In the genomic region with DNA sequence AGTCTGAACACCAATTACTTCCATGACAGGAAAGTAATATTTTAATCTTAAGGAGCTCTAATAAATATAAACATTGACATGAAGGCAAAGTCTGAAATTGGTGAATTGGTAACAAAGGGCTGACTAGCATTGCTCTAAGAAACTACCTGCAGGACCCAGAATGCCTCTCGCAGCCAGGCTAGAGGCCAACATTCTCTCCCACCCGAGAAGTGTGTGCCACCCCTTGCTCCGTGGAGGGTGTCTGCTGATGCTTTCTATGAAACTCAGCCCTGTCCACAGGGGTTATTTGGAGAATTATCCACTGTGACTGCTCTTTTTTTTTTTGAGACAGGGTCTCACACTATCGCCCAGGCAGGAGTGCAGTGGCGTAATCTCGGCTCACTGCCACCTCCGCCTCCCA, we compare ENCODE assay signal across 19 cellular contexts.
A peak's percentile ranks its signal among the peaks of the same experiment; 100 is the strongest.
DNase-seq lines count a peak whose midpoint lies in the region; ATAC-seq and TF ChIP-seq lines count a peak whose summit lies in the region.
"Had no signal": no experiment of that assay in that cellular context is flagged by ENCODE, and none has a peak within 500 bp of the region (broad histone marks: within the 10 kb centered on the region; RNA-seq: fewer than 3 reads in every experiment).

No MANE protein-coding gene starts in this region.

- no peak for DNase-seq in activated CD4-positive, alpha-beta T cell treated with anti-CD3 and anti-CD28 coated beads, Interleukin-2, amount 10 ng/mL, durations not matched to agents 7 days and 5 days
- no peak for DNase-seq in activated CD4-positive, alpha-beta T cell treated with anti-CD3 and anti-CD28 coated beads for 4 hours
- DNase-seq in CD4-positive, alpha-beta T cell, result no peak
- no peak for DNase-seq in T-helper 17 cell
- DNase-seq in prostate gland (ENCODE audit: low spot score), result no peak
- DNase-seq: CD4-positive, CD25-positive, alpha-beta regulatory T cell; CD8-positive, alpha-beta memory T cell; DMS 273 treated with DMSO at 0.1 percent for 48 hours; DMS79; GF-D8; H9 had no signal

- H3K36me3 ChIP-seq in thymus (ENCODE audit: control insufficient read depth, insufficient read depth), result peaks cover 34% of the 10 kb centered on the region
- H3K36me3 ChIP-seq in prostate gland, result no peaks in the 10 kb centered on the region
- H3K36me3 ChIP-seq: BLaER1 had no signal

- no peaks in the 10 kb centered on the region for H3K27me3 Mint-ChIP-seq in activated CD4-positive, alpha-beta T cell treated with anti-CD3 and anti-CD28 coated beads, Interleukin-2, amount 10 ng/mL, durations not matched to agents 7 days and 5 days
- no peaks in the 10 kb centered on the region for H3K27me3 Mint-ChIP-seq in CD4-positive, alpha-beta T cell
- no peaks in the 10 kb centered on the region for H3K27me3 Mint-ChIP-seq in T-helper 17 cell
- H3K27me3 Mint-ChIP-seq: B cell; CD4-positive, CD25-positive, alpha-beta regulatory T cell; CD8-positive, alpha-beta memory T cell had no signal

- no peaks in the 10 kb centered on the region for H3K27me3 ChIP-seq in CD4-positive, alpha-beta T cell (ENCODE audit: control insufficient read depth, insufficient read depth, low read length)
- no peaks in the 10 kb centered on the region for H3K27me3 ChIP-seq in thymus (ENCODE audit: control insufficient read depth, insufficient read depth)
- H3K27me3 ChIP-seq in prostate gland (replicated peaks; ENCODE audit: insufficient read depth), result no peaks in the 10 kb centered on the region
- H3K27me3 ChIP-seq: BLaER1 had no signal

- peaks cover 43% of the 10 kb centered on the region for H3K36me3 Mint-ChIP-seq in activated CD4-positive, alpha-beta T cell treated with anti-CD3 and anti-CD28 coated beads, Interleukin-2, amount 10 ng/mL, durations not matched to agents 7 days and 5 days (ENCODE audit: low read depth)
- H3K36me3 Mint-ChIP-seq in CD4-positive, alpha-beta T cell (ENCODE audit: low read depth), result peaks cover 73% of the 10 kb centered on the region
- peaks cover 6% of the 10 kb centered on the region for H3K36me3 Mint-ChIP-seq in T-helper 17 cell (ENCODE audit: low read depth)

- no peak overlapping the region for H3K4me3 Mint-ChIP-seq in activated CD4-positive, alpha-beta T cell treated with anti-CD3 and anti-CD28 coated beads, Interleukin-2, amount 10 ng/mL, durations not matched to agents 7 days and 5 days
- H3K4me3 Mint-ChIP-seq in CD4-positive, alpha-beta T cell, result no peak overlapping the region
- no peak overlapping the region for H3K4me3 Mint-ChIP-seq in T-helper 17 cell
- H3K4me3 Mint-ChIP-seq: B cell; CD4-positive, CD25-positive, alpha-beta regulatory T cell; CD8-positive, alpha-beta memory T cell; GM23338; H9 had no signal

- no peak for ATAC-seq in CD4-positive, alpha-beta T cell (ENCODE audit: poor library complexity)
- ATAC-seq in T-helper 17 cell, result no peak
- no peak for ATAC-seq in GM21619 (IDR thresholded peaks at IDR 0.05; ENCODE audit: unreplicated experiment)
- ATAC-seq: GM23338, HCT116 had no signal

- 98% methylated on average over 7 of the region's 7 CpGs for WGBS in thymus
- WGBS in prostate gland, result 96% methylated on average over 7 of the region's 7 CpGs

- no peaks in the 10 kb centered on the region for H3K9me3 Mint-ChIP-seq in activated CD4-positive, alpha-beta T cell treated with anti-CD3 and anti-CD28 coated beads, Interleukin-2, amount 10 ng/mL, durations not matched to agents 7 days and 5 days
- no peaks in the 10 kb centered on the region for H3K9me3 Mint-ChIP-seq in CD4-positive, alpha-beta T cell
- H3K9me3 Mint-ChIP-seq: CD4-positive, CD25-positive, alpha-beta regulatory T cell; CD8-positive, alpha-beta memory T cell; GM23338; H9 had no signal

- H3K4me1 ChIP-seq in thymus (ENCODE audit: control insufficient read depth, insufficient read depth, low read length), result no peaks in the 10 kb centered on the region
- H3K4me1 ChIP-seq in prostate gland (replicated peaks), result no peaks in the 10 kb centered on the region

- intact Hi-C loops in CD4-positive, alpha-beta T cell (cut with DNase I, micrococcal nuclease), result no loop called here
- intact Hi-C loops in prostate gland (cut with DNase I), result no loop called here

- H3K9me3 ChIP-seq in CD4-positive, alpha-beta T cell (ENCODE audit: control insufficient read depth, low read length), result no peaks in the 10 kb centered on the region
- H3K9me3 ChIP-seq in T-helper 17 cell (ENCODE audit: control insufficient read depth, low read length, poor library complexity, severe bottlenecking) (no peaks in the 10 kb centered on the region), thymus (ENCODE audit: control insufficient read depth) (no peaks in the 10 kb centered on the region), prostate gland (no peaks in the 10 kb centered on the region)
- H3K9me3 ChIP-seq: BLaER1 had no signal

- H3K4me1 Mint-ChIP-seq in activated CD4-positive, alpha-beta T cell treated with anti-CD3 and anti-CD28 coated beads, Interleukin-2, amount 10 ng/mL, durations not matched to agents 7 days and 5 days, result peaks cover 17% of the 10 kb centered on the region
- H3K4me1 Mint-ChIP-seq in CD4-positive, alpha-beta T cell (ENCODE audit: low read depth), result peaks cover 22% of the 10 kb centered on the region
- peaks cover 17% of the 10 kb centered on the region for H3K4me1 Mint-ChIP-seq in T-helper 17 cell
- H3K4me1 Mint-ChIP-seq: GM23338 had no signal

- no peak overlapping the region for H3K27ac ChIP-seq in CD4-positive, alpha-beta T cell (ENCODE audit: low read depth, low read length)
- peak overlapping the region; percentile 42 for H3K27ac ChIP-seq in thymus (ENCODE audit: low read depth)
- H3K27ac ChIP-seq in prostate gland, result no peak overlapping the region
- H3K27ac ChIP-seq: 22Rv1, BLaER1, C4-2B had no signal

- CTCF ChIA-PET in activated CD4-positive, alpha-beta T cell treated with anti-CD3 and anti-CD28 coated beads, Interleukin-2, amount 10 ng/mL, durations not matched to agents 7 days and 5 days (lab: Charles Lee), result interaction anchor here (0.7 to 1.0 kb wide), 5 partner anchors 56 to 700 kb away, joined by 3 to 5 read pairs (median 3); no protein-coding TSS in a partner anchor
- CTCF ChIA-PET in CD4-positive, alpha-beta T cell (lab: Charles Lee), result interaction anchor here (1.1 to 1.9 kb wide), 2 partner anchors 32 kb away, joined by 4 to 5 read pairs; no protein-coding TSS in a partner anchor

- H3K27ac Mint-ChIP-seq in activated CD4-positive, alpha-beta T cell treated with anti-CD3 and anti-CD28 coated beads, Interleukin-2, amount 10 ng/mL, durations not matched to agents 7 days and 5 days, result peak overlapping the region; percentile 5
- peak overlapping the region; percentile 21 for H3K27ac Mint-ChIP-seq in CD4-positive, alpha-beta T cell
- H3K27ac Mint-ChIP-seq in T-helper 17 cell, result peak overlapping the region; percentile 84
- H3K27ac Mint-ChIP-seq: B cell, GM23338, H9 had no signal

- no peak overlapping the region for H3K4me3 ChIP-seq in thymus (ENCODE audit: low read length)
- H3K4me3 ChIP-seq in prostate gland, result no peak overlapping the region
- H3K4me3 ChIP-seq: BLaER1, GM23338 had no signal

- no peak for TF ChIP-seq CTCF in CD4-positive, alpha-beta T cell (IDR thresholded peaks at IDR 0.05)
- TF ChIP-seq CTCF in prostate gland (IDR thresholded peaks at IDR 0.05), result no peak

- POLR2A ChIA-PET in activated CD4-positive, alpha-beta T cell treated with anti-CD3 and anti-CD28 coated beads, Interleukin-2, amount 10 ng/mL, durations not matched to agents 7 days and 5 days (lab: Charles Lee), result no interaction called here
- POLR2A ChIA-PET in CD4-positive, alpha-beta T cell (lab: Charles Lee), result interaction anchor here (0.6 to 1.3 kb wide), 2 partner anchors 28 to 39 kb away, joined by 3 to 5 read pairs; no protein-coding TSS in a partner anchor

- no peak for TF ChIP-seq POLR2A in prostate gland (IDR thresholded peaks at IDR 0.05)

Comparison
In these comparisons a context has a peak if more than half of its experiments do, and no peak if none do; other contexts are left out.
1. H3K27ac Mint-ChIP-seq: peak in every context shown above with its lines; median percentile 84 in T-helper 17 cell; 21 in CD4-positive, alpha-beta T cell; 5 in activated CD4-positive, alpha-beta T cell treated with anti-CD3 and anti-CD28 coated beads, Interleukin-2, amount 10 ng/mL, durations not matched to agents 7 days and 5 days.